24 cellular contexts compared by ENCODE assay signal in genomic region chr16:49552273-49552928, GRCh38.
A peak's percentile ranks its signal among the peaks of the same experiment; 100 is the strongest.
DNase-seq lines count a peak whose midpoint lies in the region; ATAC-seq, FAIRE-seq and TF ChIP-seq lines count a peak whose summit lies in the region.
"Had no signal": no experiment of that assay in that cellular context is flagged by ENCODE, and none has a peak within 500 bp of the region (broad histone marks: within the 10 kb centered on the region; RNA-seq: fewer than 3 reads in every experiment).

No MANE protein-coding gene starts in this region.

- H2AFZ ChIP-seq in MM.1S (ENCODE audit: low read length) (peak overlapping the region; percentile 26), GM12878 (ENCODE audit: control insufficient read depth, low read depth, low read length) (no peak overlapping the region; the same call in 1 of the 2 replicates)

- SMC1A ChIA-PET in GM12878 (lab: Charles Lee; ENCODE audit: uncharacterized antibody, unreplicated experiment): interaction anchor here (0.9 kb wide), 1 partner anchor 18 kb away, joined by 4 read pairs; no protein-coding TSS in a partner anchor

- no peak for TF ChIP-seq EP300 in GM12878 (IDR thresholded peaks at IDR 0.05; ENCODE audit: borderline replicate concordance in 1 of 2, control insufficient read depth in 1 of 2, low read depth in 2 of 2, low read length in 2 of 2)

- CTCF ChIA-PET in GM12878 (lab: Yijun Ruan, JAX): no interaction called here

- ATAC-seq in left ventricle myocardium superior (peak; percentile 25), heart left ventricle (no peak), GM12878 (peak; percentile 68)
- ATAC-seq: CD8-positive, alpha-beta T cell; SK-N-SH treated with all-trans-retinoic acid at 6 μM for 48 hours had no signal

- H3K9me3 ChIP-seq in heart left ventricle (no peaks in the 10 kb centered on the region), MM.1S (replicated peaks; ENCODE audit: insufficient read depth, low read length) (no peaks in the 10 kb centered on the region), GM12878 (replicated peaks; ENCODE audit: control insufficient read depth, insufficient read depth, low read length) (no peaks in the 10 kb centered on the region; the same call in 2 of the 3 replicates), spleen (no peaks in the 10 kb centered on the region), thyroid gland (no peaks in the 10 kb centered on the region)
- H3K9me3 ChIP-seq: Caco-2, Peyer's patch, SJCRH30 had no signal

- peaks cover 0 to 6% (median 0%) of the 10 kb centered on the region in 12 donors for H3K4me1 ChIP-seq in heart left ventricle
- H3K4me1 ChIP-seq in MM.1S (ENCODE audit: low read length): no peaks in the 10 kb centered on the region
- H3K4me1 ChIP-seq in GM12878 (ENCODE audit: control insufficient read depth, insufficient read depth, low read length): 0 out of 2 replicates have a peak, but pooled peaks cover 5% of the 10 kb centered on the region
- H3K4me1 ChIP-seq in spleen: peaks cover 0 to 5% (median 0%) of the 10 kb centered on the region in 6 donors
- no peaks in the 10 kb centered on the region for H3K4me1 ChIP-seq in thyroid gland
- H3K4me1 ChIP-seq: Peyer's patch had no signal

- no peak for TF ChIP-seq CTCF in heart left ventricle (IDR thresholded peaks at IDR 0.05)
- no peak for TF ChIP-seq CTCF in MM.1S (IDR thresholded peaks at IDR 0.05; ENCODE audit: low read length)
- TF ChIP-seq CTCF in GM12878 (IDR thresholded peaks at IDR 0.05 in 2 of 3, conservative IDR thresholded peaks at IDR 0.05 in 1 of 3; ENCODE audit: control insufficient read depth in 2 of 3, extremely low read depth in 1 of 3, insufficient read depth in 1 of 3, low read depth in 3 of 3, low read length in 3 of 3): no peak
- TF ChIP-seq CTCF in spleen (IDR thresholded peaks at IDR 0.05 in 8 of 11, conservative IDR thresholded peaks at IDR 0.05 in 3 of 11): no peak
- no peak for TF ChIP-seq CTCF in thyroid gland (IDR thresholded peaks at IDR 0.05)
- TF ChIP-seq CTCF in dorsolateral prefrontal cortex (IDR thresholded peaks at IDR 0.05 in 54 of 56, conservative IDR thresholded peaks at IDR 0.05 in 2 of 56; ENCODE audit: low read depth in 1 of 56, partially characterized antibody in 56 of 56): no peak

- POLR2A ChIA-PET in GM12878 (lab: Charles Lee): no interaction called here

- H3K9ac ChIP-seq in MM.1S (ENCODE audit: low read length) (no peak overlapping the region; the same call in 1 of the 2 replicates), GM12878 (ENCODE audit: control insufficient read depth, insufficient read depth, low read length) (no peak overlapping the region)

- FAIRE-seq in GM12878 (lab: Jason Lieb, UNC): peak; percentile 81
- FAIRE-seq: A204.1 had no signal

- TF ChIP-seq POLR2A in heart left ventricle (IDR thresholded peaks at IDR 0.05) (no peak), GM12878 (IDR thresholded peaks at IDR 0.05; ENCODE audit: low read depth, low read length) (no peak), spleen (IDR thresholded peaks at IDR 0.05) (no peak), thyroid gland (IDR thresholded peaks at IDR 0.05) (no peak)

- in situ Hi-C loops in GM12878 (cut with MboI): loop anchor here (5.0 kb wide), 1 partner anchor 50 kb away; no protein-coding TSS in a partner anchor

- no TSS peak for BruUV-seq in GM12878 (replicated peaks; lab: Mats Ljungman, UMichigan)

- TF ChIP-seq RAD21 in GM12878 (IDR thresholded peaks at IDR 0.05; ENCODE audit: insufficient read depth, low read depth, low read length): no peak

- H3F3A ChIP-seq in MM.1S (ENCODE audit: insufficient read depth, low read length): no peaks in the 10 kb centered on the region

- H3K9me2 ChIP-seq in MM.1S (replicated peaks; ENCODE audit: insufficient read depth, low read length): no peaks in the 10 kb centered on the region

- H4K20me1 ChIP-seq in MM.1S (ENCODE audit: insufficient read depth, low read length) (no peaks in the 10 kb centered on the region), GM12878 (ENCODE audit: control insufficient read depth, insufficient read depth) (no peaks in the 10 kb centered on the region)

- RAD21 ChIA-PET in GM12878 (lab: Charles Lee; ENCODE audit: unreplicated experiment): no interaction called here

- no peaks in the 10 kb centered on the region for H3K36me3 ChIP-seq in heart left ventricle
- H3K36me3 ChIP-seq in MM.1S (replicated peaks; ENCODE audit: insufficient read depth, low read length): no peaks in the 10 kb centered on the region
- H3K36me3 ChIP-seq in GM12878 (ENCODE audit: control insufficient read depth in 2 of 2, insufficient read depth in 2 of 2, low read length in 1 of 2): no peaks in the 10 kb centered on the region
- no peaks in the 10 kb centered on the region for H3K36me3 ChIP-seq in spleen
- H3K36me3 ChIP-seq in thyroid gland: no peaks in the 10 kb centered on the region
- H3K36me3 ChIP-seq: Peyer's patch, SJCRH30 had no signal

- H3K27me3 ChIP-seq in heart left ventricle (no peaks in the 10 kb centered on the region), MM.1S (replicated peaks; ENCODE audit: insufficient read depth, low read length) (no peaks in the 10 kb centered on the region), GM12878 (replicated peaks in 1 of 2; ENCODE audit: control insufficient read depth in 2 of 2, insufficient read depth in 2 of 2, low read length in 1 of 2) (no peaks in the 10 kb centered on the region), spleen (replicated peaks in 1 of 7) (no peaks in the 10 kb centered on the region), thyroid gland (no peaks in the 10 kb centered on the region), dorsolateral prefrontal cortex (peaks cover 0 to 9% (median 0%) of the 10 kb centered on the region in 45 donors)
- H3K27me3 ChIP-seq: Peyer's patch, SJCRH30 had no signal

- H3K27ac ChIP-seq in heart left ventricle: no peak overlapping the region
- H3K27ac ChIP-seq in MM.1S (ENCODE audit: low read length): no peak overlapping the region
- H3K27ac ChIP-seq in GM12878 (ENCODE audit: control insufficient read depth, insufficient read depth): no peak overlapping the region
- peak overlapping the region in 1 of 8 donors; percentile 12 for H3K27ac ChIP-seq in spleen
- no peak overlapping the region for H3K27ac ChIP-seq in thyroid gland
- no peak overlapping the region for H3K27ac ChIP-seq in dorsolateral prefrontal cortex
- H3K27ac ChIP-seq: C4-2B, Peyer's patch, SJCRH30 had no signal

- H3K79me2 ChIP-seq in MM.1S (ENCODE audit: low read length) (no peaks in the 10 kb centered on the region), GM12878 (ENCODE audit: control insufficient read depth, insufficient read depth, low read length) (no peaks in the 10 kb centered on the region)

- DNase-seq in left ventricle myocardium superior (no peak), heart left ventricle (no peak), MM.1S (peak; percentile 42), GM12878 (ENCODE audit: low read depth, low spot score) (no peak), spleen (peak; percentile 23), thyroid gland (no peak), posterior vena cava (ENCODE audit: low spot score) (no peak), dorsolateral prefrontal cortex (no peak)
- DNase-seq: AML-193; Caco-2; CD8-positive, alpha-beta T cell; EL; GDM1; Karpas-422; MV-4-11; NCI-H1105 treated with DMSO at 0.1 percent for 48 hours; NCI-H1930; NCI-H526 treated with DMSO at 0.1 percent for 48 hours; OCI-M1; Peyer's patch; SJCRH30 had no signal

- H3K4me2 ChIP-seq in MM.1S (ENCODE audit: low read depth, low read length): peak overlapping the region; percentile 46
- no peak overlapping the region; the same call in 1 of the 2 replicates for H3K4me2 ChIP-seq in GM12878 (ENCODE audit: control insufficient read depth, insufficient read depth)

- 77 to 84% (median 81%) methylated on average over 10 of the region's 10 CpGs for WGBS in heart left ventricle, 4 donors
- 20% methylated on average over 10 of the region's 10 CpGs for WGBS in GM12878 (ENCODE audit: insufficient coverage, insufficient replicate concordance, low lambda C conversion rate, missing lambda C conversion rate)
- 63 to 73% (median 69%) methylated on average over 10 of the region's 10 CpGs for WGBS in spleen, 5 donors
- WGBS in thyroid gland, 2 donors: 76 to 86% methylated on average over 10 of the region's 10 CpGs

- intact Hi-C loops in left ventricle myocardium superior (cut with micrococcal nuclease) (no loop called here), heart left ventricle (cut with DNase I) (no loop called here), GM12878 (cut with micrococcal nuclease; ENCODE audit: unreplicated experiment) (no loop called here), spleen (cut with DNase I; ENCODE audit: low total_unique reads) (no loop called here), thyroid gland (cut with DNase I) (no loop called here), posterior vena cava (cut with DNase I) (no loop called here), dorsolateral prefrontal cortex (cut with DNase I) (no loop called here)

- H3K4me3 ChIP-seq in heart left ventricle: no peak overlapping the region
- no peak overlapping the region for H3K4me3 ChIP-seq in MM.1S (ENCODE audit: low read length)
- H3K4me3 ChIP-seq in GM12878: no peak overlapping the region
- no peak overlapping the region for H3K4me3 ChIP-seq in spleen
- no peak overlapping the region for H3K4me3 ChIP-seq in thyroid gland (replicated peaks in 1 of 3)
- no peak overlapping the region for H3K4me3 ChIP-seq in dorsolateral prefrontal cortex
- H3K4me3 ChIP-seq: Peyer's patch, SJCRH30 had no signal

TF ChIP-seq in GM12878, 131 proteins besides CTCF, POLR2A, EP300 and RAD21:
- TF ChIP-seq ELK1 (IDR thresholded peaks at IDR 0.05; ENCODE audit: low read depth, low read length) (no peak), PKNOX1 (IDR thresholded peaks at IDR 0.05) (0 out of 2 replicates have a peak, but pooled peaks have one; percentile 16)
TF ChIP-seq in GM12878: peak in this region for 1.

Comparison
In these comparisons a context has a peak if more than half of its experiments do, and no peak if none do; other contexts are left out.
1. ATAC-seq: peak in left ventricle myocardium superior (single experiment) and GM12878 (single experiment); none in heart left ventricle (0 of 4).
2. DNase-seq: peak in MM.1S (single experiment) and spleen (single experiment); none in left ventricle myocardium superior (single experiment), heart left ventricle (0 of 5), GM12878 (single experiment), thyroid gland (0 of 2), posterior vena cava (single experiment) and dorsolateral prefrontal cortex (0 of 10).